ENCODE assay signal across 17 cellular contexts in genomic region chr13:52414963-52415362, GRCh38. TPM values are rescaled to one million over a fixed set of nuclear protein-coding genes. Genes with fewer than 3 reads are reported as not detected.
A peak's percentile ranks its signal among the peaks of the same experiment; 100 is the strongest.
DNase-seq lines count a peak whose midpoint lies in the region; ATAC-seq and TF ChIP-seq lines count a peak whose summit lies in the region.
"Had no signal": no experiment of that assay in that cellular context is flagged by ENCODE, and none has a peak within 500 bp of the region (broad histone marks: within the 10 kb centered on the region; RNA-seq: fewer than 3 reads in every experiment).

No MANE protein-coding gene starts in this region.

- peak; percentile 80 for ATAC-seq in IMR-90 (ENCODE audit: low read depth)
- no peak for ATAC-seq in effector memory CD8-positive, alpha-beta T cell (replicated peaks)
- ATAC-seq in GM21526 (IDR thresholded peaks at IDR 0.05; ENCODE audit: low FRiP score, unreplicated experiment): no peak
- ATAC-seq: activated CD4-positive, CD25-positive, alpha-beta regulatory T cell treated with anti-CD3 and anti-CD28 coated beads, Interleukin-2, amount 50 U/mL, for 24 hours; PC-3; stimulated activated memory B cell treated with anti-CD40 and anti-IgM and Interleukin-4, amounts not matched to agents 10 μg/mL and 1 μg/mL and 100 μg/mL, for 72 hours had no signal

- TF ChIP-seq CTCF in IMR-90 (conservative IDR thresholded peaks at IDR 0.05; ENCODE audit: low read depth, low read length) (no peak), mesothelial cell of epicardium (IDR thresholded peaks at IDR 0.05; ENCODE audit: unreplicated experiment) (no peak)

- no peak overlapping the region for H3K9ac ChIP-seq in IMR-90 (ENCODE audit: low read depth, low read length)

- H3K36me3 ChIP-seq in IMR-90 (ENCODE audit: control insufficient read depth, insufficient read depth, low read length): peaks cover 12% of the 10 kb centered on the region
- H3K36me3 ChIP-seq: prostate gland had no signal

- H4K91ac ChIP-seq in IMR-90 (ENCODE audit: insufficient read depth, low read depth, low read length): 0 out of 2 replicates have a peak overlapping the region, but pooled peaks have one; percentile 95

- H3K9me1 ChIP-seq in IMR-90 (ENCODE audit: insufficient read depth, low read length): peaks cover 11% of the 10 kb centered on the region

- H3K9me3 Mint-ChIP-seq in effector memory CD8-positive, alpha-beta T cell: no peaks in the 10 kb centered on the region
- no peaks in the 10 kb centered on the region for H3K9me3 Mint-ChIP-seq in mesothelial cell of epicardium
- H3K9me3 Mint-ChIP-seq: CD4-positive, alpha-beta T cell; stimulated activated memory B cell treated with anti-CD40 and anti-IgM and Interleukin-4, amounts not matched to agents 10 μg/mL and 1 μg/mL and 100 μg/mL, for 72 hours had no signal

- DNase-seq in AG08396 (ENCODE audit: low spot score) (peak; percentile 58), IMR-90 (peak; percentile 69), mesothelial cell of epicardium (ENCODE audit: low spot score in 2 of 2, unreplicated experiment in 2 of 2) (no peak), globus pallidus (ENCODE audit: low spot score) (no peak)
- no peak for DNase-seq in effector memory CD8-positive, alpha-beta T cell
- DNase-seq in activated effector memory CD4-positive, alpha-beta T cell treated with anti-CD3 and anti-CD28 coated beads, Interleukin-2, amount 50 U/mL, for 16 hours: no peak
- DNase-seq in activated CD4-positive, alpha-beta T cell treated with anti-CD3 and anti-CD28 coated beads, Interleukin-2, amount 50 U/mL, for 48 hours: no peak
- DNase-seq: CD4-positive, alpha-beta T cell; GF-D8; H7; NCI-H1092 treated with DMSO at 0.1 percent for 48 hours; PC-3 had no signal

- no peaks in the 10 kb centered on the region for H3K27me3 Mint-ChIP-seq in effector memory CD8-positive, alpha-beta T cell
- H3K27me3 Mint-ChIP-seq in mesothelial cell of epicardium (ENCODE audit: low read depth): no peaks in the 10 kb centered on the region
- H3K27me3 Mint-ChIP-seq: CD4-positive, alpha-beta T cell; stimulated activated memory B cell treated with anti-CD40 and anti-IgM and Interleukin-4, amounts not matched to agents 10 μg/mL and 1 μg/mL and 100 μg/mL, for 72 hours had no signal

- H3K23ac ChIP-seq in IMR-90 (ENCODE audit: low read depth, low read length): no peak overlapping the region; the same call in 1 of the 2 replicates

- POLR2A ChIA-PET in IMR-90 (lab: Charles Lee; ENCODE audit: unreplicated experiment): no interaction called here

- H3K79me1 ChIP-seq in IMR-90 (ENCODE audit: low read depth in 1 of 2, low read length in 2 of 2): peaks cover 9 to 12% of the 10 kb centered on the region in 2 experiments; a peak in 3 of 4 replicates

- H3K4me1 ChIP-seq in IMR-90 (ENCODE audit: control insufficient read depth, insufficient read depth, low read length): peaks cover 16% of the 10 kb centered on the region
- H3K4me1 ChIP-seq: ascending aorta, prostate gland had no signal

- no peaks in the 10 kb centered on the region for H4K20me1 ChIP-seq in IMR-90 (ENCODE audit: insufficient read depth, low read length)

- no peak overlapping the region for H3K4me3 ChIP-seq in IMR-90 (ENCODE audit: insufficient read depth, low read depth, low read length)
- H3K4me3 ChIP-seq: ascending aorta, prostate gland had no signal

- no peak for TF ChIP-seq RAD21 in IMR-90 (IDR thresholded peaks at IDR 0.05; ENCODE audit: low read length)

- peak overlapping the region; percentile 71 to 94; a peak in 2 of 4 replicates for H4K8ac ChIP-seq in IMR-90 (ENCODE audit: low read depth in 2 of 2, low read length in 2 of 2)

- dilution Hi-C loops in IMR-90 (cut with HindIII; ENCODE audit: low sequenced_read_pairs, unreplicated experiment): no loop called here

- H2AK5ac ChIP-seq in IMR-90 (ENCODE audit: low read depth, low read length): no peak overlapping the region

- intact Hi-C loops in IMR-90 (cut with micrococcal nuclease): loop anchor here (5.0 kb wide), 1 partner anchor 68 kb away; no protein-coding TSS in a partner anchor

- peak overlapping the region; percentile 93 for H2BK5ac ChIP-seq in IMR-90 (ENCODE audit: low read depth, low read length, poor library complexity, severe bottlenecking)

- CTCF ChIA-PET in IMR-90 (lab: Yijun Ruan, JAX): no interaction called here

- no peak overlapping the region; the same call in 1 of the 2 replicates for H3K56ac ChIP-seq in IMR-90 (ENCODE audit: extremely low read depth, insufficient read depth, low read length)

- peak overlapping the region; percentile 90; the same call in 1 of the 2 replicates for H3K4ac ChIP-seq in IMR-90 (ENCODE audit: low read depth, low read length)

- no peak overlapping the region for H2AK9ac ChIP-seq in IMR-90 (replicated peaks; ENCODE audit: low read depth, low read length, poor library complexity)

- no peak for TF ChIP-seq POLR2A in IMR-90 (IDR thresholded peaks at IDR 0.05; ENCODE audit: low read depth, low read length)

- H3K4me2 ChIP-seq in IMR-90 (ENCODE audit: low read depth, low read length): peak overlapping the region; percentile 72; the same call in 1 of the 2 replicates

- H3K9me3 ChIP-seq in IMR-90 (ENCODE audit: control insufficient read depth, insufficient read depth, low read length): no peaks in the 10 kb centered on the region
- H3K9me3 ChIP-seq: ascending aorta, prostate gland had no signal

- peaks cover 58% of the 10 kb centered on the region for H3K36me3 Mint-ChIP-seq in effector memory CD8-positive, alpha-beta T cell (ENCODE audit: insufficient read depth)
- H3K36me3 Mint-ChIP-seq in mesothelial cell of epicardium: peaks cover 30% of the 10 kb centered on the region

- no peak overlapping the region; the same call in 2 of the 3 replicates for H2BK15ac ChIP-seq in IMR-90 (ENCODE audit: low read depth, low read length)

- WGBS in IMR-90 (ENCODE audit: extremely low coverage in 2 of 2, insufficient read length in 1 of 2), 2 experiments: no CpG with 5 or more reads among the region's 1 CpG

- peak overlapping the region; percentile 89; the same call in 1 of the 2 replicates for H3K27ac ChIP-seq in IMR-90 (ENCODE audit: insufficient read depth, low read length)
- H3K27ac ChIP-seq: ascending aorta had no signal

- H3K4me3 Mint-ChIP-seq in effector memory CD8-positive, alpha-beta T cell: no peak overlapping the region
- H3K4me3 Mint-ChIP-seq in mesothelial cell of epicardium: no peak overlapping the region
- H3K4me3 Mint-ChIP-seq: CD4-positive, alpha-beta T cell; stimulated activated memory B cell treated with anti-CD40 and anti-IgM and Interleukin-4, amounts not matched to agents 10 μg/mL and 1 μg/mL and 100 μg/mL, for 72 hours had no signal

- BruUV-seq in IMR-90 (replicated peaks; lab: Mats Ljungman, UMichigan): no TSS peak

- peak overlapping the region; percentile 89; the same call in 1 of the 2 replicates for H2BK120ac ChIP-seq in IMR-90 (ENCODE audit: low read depth, low read length)

- H3K27ac Mint-ChIP-seq in effector memory CD8-positive, alpha-beta T cell: peak overlapping the region; percentile 31 to 49
- peak overlapping the region; percentile 27 for H3K27ac Mint-ChIP-seq in mesothelial cell of epicardium
- H3K27ac Mint-ChIP-seq: CD4-positive, alpha-beta T cell; stimulated activated memory B cell treated with anti-CD40 and anti-IgM and Interleukin-4, amounts not matched to agents 10 μg/mL and 1 μg/mL and 100 μg/mL, for 72 hours had no signal

- in situ Hi-C loops in IMR-90 (cut with MboI; ENCODE audit: low sequenced_read_pairs): no loop called here

- peak overlapping the region; percentile 51; the same call in 1 of the 2 replicates for H2BK20ac ChIP-seq in IMR-90 (ENCODE audit: low read depth, low read length)

- no peak overlapping the region for H2AFZ ChIP-seq in IMR-90 (replicated peaks; ENCODE audit: low read length, poor library complexity)

- no peaks in the 10 kb centered on the region for H3K27me3 ChIP-seq in IMR-90 (ENCODE audit: control insufficient read depth, insufficient read depth, low read length)
- H3K27me3 ChIP-seq: ascending aorta had no signal

- peak overlapping the region; percentile 81 for H4K5ac ChIP-seq in IMR-90 (ENCODE audit: low read depth, low read length)

- H3K14ac ChIP-seq in IMR-90 (replicated peaks; ENCODE audit: low read depth, low read length): no peak overlapping the region

- H3K4me1 Mint-ChIP-seq in effector memory CD8-positive, alpha-beta T cell (ENCODE audit: low read depth in 2 of 2): peaks cover 2 to 8% of the 10 kb centered on the region in 2 donors
- peaks cover 12% of the 10 kb centered on the region for H3K4me1 Mint-ChIP-seq in mesothelial cell of epicardium
- H3K4me1 Mint-ChIP-seq: stimulated activated memory B cell treated with anti-CD40 and anti-IgM and Interleukin-4, amounts not matched to agents 10 μg/mL and 1 μg/mL and 100 μg/mL, for 72 hours had no signal

- H3K18ac ChIP-seq in IMR-90 (ENCODE audit: low read depth, low read length): peak overlapping the region; percentile 80

TF ChIP-seq in IMR-90, 13 proteins besides CTCF, POLR2A, EP300 and RAD21:
- TF ChIP-seq CEBPB (IDR thresholded peaks at IDR 0.05; ENCODE audit: low read depth, low read length) (peak; percentile 34; the same call in 1 of the 2 replicates), FOS (IDR thresholded peaks at IDR 0.05; ENCODE audit: low read depth, low read length) (no peak), SMC3 (IDR thresholded peaks at IDR 0.05; ENCODE audit: low read depth, low read length) (no peak), RCOR1 (IDR thresholded peaks at IDR 0.05; ENCODE audit: insufficient replicate concordance, low read length) (no peak)

RNA-seq across cellular contexts. Expression of gene THSD1, which starts 9.0 kb away (rescaled TPM):
- total RNA-seq in IMR-90 (2012; rRNA removed) (14.7 and 19.0 TPM in 2 replicates), mesothelial cell of epicardium (1.3 to 1.6 TPM (median 1.5 TPM) in 3 replicates)
- 10.9 and 12.1 TPM in 2 replicates for polyA plus RNA-seq in IMR-90 (2012; rRNA removed)
- 7.1 and 8.5 TPM in 2 replicates for polyA plus RNA-seq in IMR-90 (2012; cell fraction: cytosol; rRNA removed)
- polyA plus RNA-seq in IMR-90 (2012; cell fraction: nucleus; rRNA removed; ENCODE audit: low replicate concordance): 10.3 and 11.6 TPM in 2 replicates

RNA-seq across cellular contexts. Expression of gene VPS36, which starts 35.5 kb away (rescaled TPM):
- total RNA-seq in IMR-90 (2012; rRNA removed) (16.7 and 23.1 TPM in 2 replicates), mesothelial cell of epicardium (52.8 to 58.9 TPM (median 55.2 TPM) in 3 replicates)
- polyA plus RNA-seq in IMR-90 (2012; rRNA removed): 9.6 and 14.8 TPM in 2 replicates
- polyA plus RNA-seq in IMR-90 (2012; cell fraction: cytosol; rRNA removed): 3.0 and 3.3 TPM in 2 replicates
- polyA plus RNA-seq in IMR-90 (2012; cell fraction: nucleus; rRNA removed; ENCODE audit: low replicate concordance): 11.8 and 53.3 TPM in 2 replicates

RNA-seq across cellular contexts. Expression of gene CKAP2, which starts 40.3 kb away (rescaled TPM):
- total RNA-seq in IMR-90 (2012; rRNA removed) (44.6 and 62.5 TPM in 2 replicates), mesothelial cell of epicardium (40.4 to 45.4 TPM (median 40.4 TPM) in 3 replicates)
- polyA plus RNA-seq in IMR-90 (2012; rRNA removed): 17.9 and 23.0 TPM in 2 replicates
- 2.1 and 2.6 TPM in 2 replicates for polyA plus RNA-seq in IMR-90 (2012; cell fraction: cytosol; rRNA removed)
- 1.0 and 8.5 TPM in 2 replicates for polyA plus RNA-seq in IMR-90 (2012; cell fraction: nucleus; rRNA removed; ENCODE audit: low replicate concordance)

Comparison
In these comparisons a context has a peak if more than half of its experiments do, and no peak if none do; other contexts are left out.
1. DNase-seq: peak in AG08396 (single experiment) and IMR-90 (single experiment); none in effector memory CD8-positive, alpha-beta T cell (0 of 3), mesothelial cell of epicardium (0 of 2), globus pallidus (single experiment), activated effector memory CD4-positive, alpha-beta T cell treated with anti-CD3 and anti-CD28 coated beads, Interleukin-2, amount 50 U/mL, for 16 hours (single experiment) and activated CD4-positive, alpha-beta T cell treated with anti-CD3 and anti-CD28 coated beads, Interleukin-2, amount 50 U/mL, for 48 hours (0 of 2).